ENCODE assay signal across 34 cellular contexts in the genomic region with DNA sequence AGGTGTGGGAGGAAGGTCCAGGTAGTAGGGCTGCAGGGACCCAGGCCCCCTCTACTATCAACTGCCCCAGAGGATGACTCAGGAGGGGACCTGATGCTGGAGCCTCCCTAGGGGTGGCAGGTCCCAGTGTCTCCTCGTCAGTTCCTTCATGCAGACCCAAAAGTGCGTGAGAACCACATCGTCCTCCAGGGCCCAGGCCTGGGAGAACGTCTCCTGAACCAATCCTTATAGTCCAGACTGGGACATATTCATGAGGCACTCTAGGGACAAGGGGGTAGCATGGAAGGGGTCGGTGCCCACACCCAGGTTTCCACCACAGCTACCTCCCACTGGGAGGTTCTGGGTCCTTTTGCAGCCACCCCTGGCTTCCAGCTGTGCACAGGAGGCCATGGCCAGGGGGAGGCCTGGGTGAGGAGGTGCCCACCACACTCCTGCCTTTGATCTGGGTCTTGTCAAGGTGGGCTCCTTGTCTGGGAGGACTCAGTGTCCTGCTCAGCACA.
"Had no signal": no experiment of that assay in that cellular context is flagged by ENCODE, and none has a peak within 500 bp of the region (broad histone marks: within the 10 kb centered on the region; RNA-seq: fewer than 3 reads in every experiment).

No MANE protein-coding gene starts in this region.

- DNase-seq: activated B cell treated with CpG ODN at 0.5 μM for 24 hours; activated CD4-positive, alpha-beta memory T cell treated with anti-CD3 and anti-CD28 coated beads for 36 hours; activated CD4-positive, alpha-beta T cell treated with anti-CD3 and anti-CD28 coated beads for 4 hours; activated CD4-positive, alpha-beta T cell treated with anti-CD3 and anti-CD28 coated beads, Interleukin-2, amount 50 U/mL, for 1 hour; activated CD4-positive, CD25-positive, alpha-beta regulatory T cell treated with anti-CD3 and anti-CD28 coated beads, Interleukin-2, amount 50 U/mL, for 72 hours; activated CD8-positive, alpha-beta memory T cell treated with anti-CD3 and anti-CD28 coated beads, Interleukin-2, amount 50 U/mL, for 4 hours; activated gamma-delta T cell treated with Interleukin-2 at 50 U/mL for 16 hours; activated naive CD4-positive, alpha-beta T cell treated with anti-CD3 and anti-CD28 coated beads for 36 hours; activated T-cell treated with anti-CD3 and anti-CD28 coated beads for 4 hours; activated T-cell treated with anti-CD3 and anti-CD28 coated beads, Interleukin-2, amount 50 U/mL, for 4 hours; adrenal gland; body of pancreas; caudate nucleus; cerebellar nuclear complex; NCI-H1105; NCI-H1436; NCI-H1694; NCI-H1930; NCI-H2081 treated with DMSO at 0.1 percent for 48 hours; NCI-H345; NCI-H524 treated with DMSO at 0.1 percent for 48 hours; PC-3; RPMI8226; SHP77 treated with DMSO at 0.1 percent for 48 hours; SW 1271; T-helper 1 cell; T-helper 2 cell; T-helper 9 cell had no signal

- H3K36me3 Mint-ChIP-seq: activated CD4-positive, alpha-beta memory T cell treated with anti-CD3 and anti-CD28 coated beads for 36 hours; activated naive CD4-positive, alpha-beta T cell treated with anti-CD3 and anti-CD28 coated beads, Interleukin-2, amount 50 U/mL, for 72 hours had no signal

- H3K4me3 ChIP-seq: adrenal gland, body of pancreas, breast epithelium, Peyer's patch, SJSA1 had no signal

- H3K27ac ChIP-seq: adrenal gland, body of pancreas, breast epithelium, Peyer's patch, SJSA1, VCaP had no signal

- H3K27me3 ChIP-seq: adrenal gland, body of pancreas, breast epithelium, Peyer's patch, SJSA1 had no signal

- ATAC-seq: activated naive CD4-positive, alpha-beta T cell treated with anti-CD3 and anti-CD28 coated beads, Interleukin-2, amount 50 U/mL, for 72 hours; activated T-cell treated with anti-CD3 and anti-CD28 coated beads, Interleukin-2, amount 50 U/mL, for 4 hours; body of pancreas; PC-3 had no signal

- H3K27ac Mint-ChIP-seq: activated B cell treated with CpG ODN at 0.5 μM for 24 hours; activated CD4-positive, alpha-beta memory T cell treated with anti-CD3 and anti-CD28 coated beads for 36 hours; activated naive CD4-positive, alpha-beta T cell treated with anti-CD3 and anti-CD28 coated beads for 36 hours; activated T-helper 1 cell treated with anti-CD3 and anti-CD28 coated beads, Interleukin-12 subunit alpha, Interleukin-12 subunit beta, Interleukin-2, Interleukin-4 antibody, amounts not matched to agents 30 ng/mL and 10 ng/mL and 1 ng/mL, durations not matched to agents 14 hours and 24 hours and 36 hours had no signal

- H3K36me3 ChIP-seq: adrenal gland, breast epithelium, Peyer's patch, SJSA1 had no signal

- H3K9me3 Mint-ChIP-seq: activated B cell treated with CpG ODN at 0.5 μM for 24 hours; activated CD4-positive, alpha-beta memory T cell treated with anti-CD3 and anti-CD28 coated beads for 36 hours; activated naive CD4-positive, alpha-beta T cell treated with anti-CD3 and anti-CD28 coated beads for 36 hours; activated naive CD4-positive, alpha-beta T cell treated with anti-CD3 and anti-CD28 coated beads, Interleukin-2, amount 50 U/mL, for 72 hours; activated T-cell treated with anti-CD3 and anti-CD28 coated beads, Interleukin-2, amount 50 U/mL, for 4 hours; activated T-helper 1 cell treated with anti-CD3 and anti-CD28 coated beads, Interleukin-12 subunit alpha, Interleukin-12 subunit beta, Interleukin-2, Interleukin-4 antibody, amounts not matched to agents 30 ng/mL and 10 ng/mL and 1 ng/mL, durations not matched to agents 14 hours and 24 hours and 36 hours had no signal

- H3K4me3 Mint-ChIP-seq: activated B cell treated with CpG ODN at 0.5 μM for 24 hours; activated CD4-positive, alpha-beta memory T cell treated with anti-CD3 and anti-CD28 coated beads for 36 hours; activated naive CD4-positive, alpha-beta T cell treated with anti-CD3 and anti-CD28 coated beads for 36 hours; activated T-cell treated with anti-CD3 and anti-CD28 coated beads, Interleukin-2, amount 50 U/mL, for 4 hours; activated T-helper 1 cell treated with anti-CD3 and anti-CD28 coated beads, Interleukin-12 subunit alpha, Interleukin-12 subunit beta, Interleukin-2, Interleukin-4 antibody, amounts not matched to agents 30 ng/mL and 10 ng/mL and 1 ng/mL, durations not matched to agents 14 hours and 24 hours and 36 hours had no signal

- H3K4me1 ChIP-seq: adrenal gland, breast epithelium had no signal

- H3K9me3 ChIP-seq: adrenal gland, body of pancreas, breast epithelium, Peyer's patch, SJSA1 had no signal
